In the genomic region with DNA sequence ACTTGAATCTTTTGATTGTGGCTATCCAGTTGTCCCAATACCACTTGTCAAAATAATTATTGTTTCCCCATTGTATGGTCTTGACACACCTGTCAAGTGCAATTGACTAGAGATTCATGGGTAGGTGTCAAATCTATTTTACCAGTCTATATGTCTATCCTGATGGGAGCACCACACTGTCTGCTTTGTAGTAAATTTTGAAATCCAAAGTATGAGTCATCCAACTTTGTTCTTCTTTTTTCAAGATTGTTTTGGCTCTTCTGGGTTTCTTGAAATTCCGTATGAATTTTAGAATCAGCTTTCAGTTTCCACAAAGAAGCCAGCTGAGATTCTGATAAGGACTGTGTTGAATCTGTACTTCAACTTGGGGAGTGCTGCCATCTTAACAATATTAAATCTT, we compare ENCODE assay signal across 12 cellular contexts.
DNase-seq lines count a peak whose midpoint lies in the region; ATAC-seq, FAIRE-seq and TF ChIP-seq lines count a peak whose summit lies in the region.
"Had no signal": no experiment of that assay in that cellular context is flagged by ENCODE, and none has a peak within 500 bp of the region (broad histone marks: within the 10 kb centered on the region; RNA-seq: fewer than 3 reads in every experiment).

No MANE protein-coding gene starts in this region.

- H2AFZ ChIP-seq in keratinocyte (ENCODE audit: control insufficient read depth, low read length) = no peak overlapping the region

- ATAC-seq in stimulated activated naive B cell treated with anti-CD40 and anti-IgM and Interleukin-4, amounts not matched to agents 10 μg/mL and 1 μg/mL and 100 μg/mL, for 72 hours (replicated peaks) = no peak
- no peak for ATAC-seq in HG03039 (IDR thresholded peaks at IDR 0.05; ENCODE audit: unreplicated experiment)
- ATAC-seq: activated T-cell treated with anti-CD3 and anti-CD28 coated beads, Interleukin-2, amount 50 U/mL, for 72 hours; Panc1 had no signal

- TF ChIP-seq CTCF in AG09319 (IDR thresholded peaks at IDR 0.05; ENCODE audit: low read depth, low read length) (no peak), astrocyte of the cerebellum (IDR thresholded peaks at IDR 0.05; ENCODE audit: low read depth, low read length, missing control alignments) (no peak), keratinocyte (optimal IDR thresholded peaks at IDR 0.05 in 1 of 3, IDR thresholded peaks at IDR 0.05 in 1 of 3, conservative IDR thresholded peaks at IDR 0.05 in 1 of 3; ENCODE audit: extremely low read depth in 1 of 3, insufficient read depth in 2 of 3, low read length in 3 of 3) (no peak)

- H3K27ac Mint-ChIP-seq in stimulated activated naive B cell treated with anti-CD40 and anti-IgM and Interleukin-4, amounts not matched to agents 10 μg/mL and 1 μg/mL and 100 μg/mL, for 72 hours = no peak overlapping the region
- H3K27ac Mint-ChIP-seq: activated T-cell treated with anti-CD3 and anti-CD28 coated beads, Interleukin-2, amount 50 U/mL, for 72 hours had no signal

- peaks cover 67% of the 10 kb centered on the region for H3K79me2 ChIP-seq in keratinocyte (ENCODE audit: control insufficient read depth, insufficient read depth, low read length)

- no peaks in the 10 kb centered on the region for H3K4me1 ChIP-seq in keratinocyte (ENCODE audit: control insufficient read depth, extremely low read depth, insufficient read depth, low read length)

- H3K36me3 Mint-ChIP-seq in stimulated activated naive B cell treated with anti-CD40 and anti-IgM and Interleukin-4, amounts not matched to agents 10 μg/mL and 1 μg/mL and 100 μg/mL, for 72 hours = peaks cover 11 to 12% of the 10 kb centered on the region in 2 donors

- peaks cover 2% of the 10 kb centered on the region for H3K9me1 ChIP-seq in keratinocyte (ENCODE audit: control insufficient read depth, extremely low read depth, insufficient read depth, low read length)

- H3K4me3 ChIP-seq in astrocyte of the cerebellum (ENCODE audit: low read depth, low read length) (no peak overlapping the region), keratinocyte (ENCODE audit: control insufficient read depth in 2 of 3, extremely low read depth in 1 of 3, insufficient read depth in 2 of 3, low read depth in 1 of 3, low read length in 3 of 3) (no peak overlapping the region)

- H4K20me1 ChIP-seq in keratinocyte (ENCODE audit: control insufficient read depth, extremely low read depth, insufficient read depth, low read length) = peaks cover under 1% of the 10 kb centered on the region

- no peak overlapping the region for H3K4me3 Mint-ChIP-seq in stimulated activated naive B cell treated with anti-CD40 and anti-IgM and Interleukin-4, amounts not matched to agents 10 μg/mL and 1 μg/mL and 100 μg/mL, for 72 hours
- H3K4me3 Mint-ChIP-seq: activated T-cell treated with anti-CD3 and anti-CD28 coated beads, Interleukin-2, amount 50 U/mL, for 72 hours had no signal

- dilution Hi-C loops in keratinocyte (cut with MboI; ENCODE audit: extremely low pct_ligation_motif_present, low sequenced_read_pairs) = no loop called here

- H3K4me2 ChIP-seq in keratinocyte (ENCODE audit: control insufficient read depth, extremely low read depth, insufficient read depth, low read depth, low read length) = no peak overlapping the region

- no peaks in the 10 kb centered on the region for H3K27me3 ChIP-seq in keratinocyte (ENCODE audit: control insufficient read depth, extremely low read depth, insufficient read depth, low read length)

- no peaks in the 10 kb centered on the region for H3K27me3 Mint-ChIP-seq in stimulated activated naive B cell treated with anti-CD40 and anti-IgM and Interleukin-4, amounts not matched to agents 10 μg/mL and 1 μg/mL and 100 μg/mL, for 72 hours

- H3K9me3 ChIP-seq in keratinocyte (ENCODE audit: control insufficient read depth, low read depth, low read length) = no peaks in the 10 kb centered on the region

- no peak overlapping the region for H3K9ac ChIP-seq in keratinocyte (ENCODE audit: control insufficient read depth, extremely low read depth, insufficient read depth, low read length)

- H3K27ac ChIP-seq in keratinocyte (ENCODE audit: control insufficient read depth, insufficient read depth, low read length) = no peak overlapping the region

- DNase-seq in AG09319 (ENCODE audit: extremely low read depth, low read depth) (peak; percentile 19), M059J (ENCODE audit: low read depth) (peak; percentile 68), astrocyte of the cerebellum (ENCODE audit: low read depth) (peak; percentile 28), keratinocyte (ENCODE audit: low read depth, low spot score) (no peak), NCI-H2227 (lab: John Stamatoyannopoulos, UW; ENCODE audit: unreplicated experiment) (no peak)
- DNase-seq in stimulated activated naive B cell treated with anti-CD40 and anti-IgM and Interleukin-4, amounts not matched to agents 10 μg/mL and 1 μg/mL and 100 μg/mL, for 72 hours = no peak
- DNase-seq in activated T-cell treated with anti-CD3 and anti-CD28 coated beads, Interleukin-2, amount 50 U/mL, for 48 hours = no peak
- DNase-seq: activated T-cell treated with anti-CD3 and anti-CD28 coated beads, Interleukin-2, amount 50 U/mL, for 72 hours; NCI-H1694 treated with DMSO at 0.1 percent for 48 hours; stimulated activated naive CD4-positive, alpha-beta T cell treated with Interleukin-2 at 50 U/mL for 16 hours had no signal

- H3K36me3 ChIP-seq in keratinocyte (ENCODE audit: control insufficient read depth in 2 of 2, extremely low read depth in 1 of 2, insufficient read depth in 2 of 2, low read length in 2 of 2) = peaks cover 0 to 2% of the 10 kb centered on the region in 2 experiments

- no peaks in the 10 kb centered on the region for H3K9me3 Mint-ChIP-seq in stimulated activated naive B cell treated with anti-CD40 and anti-IgM and Interleukin-4, amounts not matched to agents 10 μg/mL and 1 μg/mL and 100 μg/mL, for 72 hours
- H3K9me3 Mint-ChIP-seq: activated T-cell treated with anti-CD3 and anti-CD28 coated beads, Interleukin-2, amount 50 U/mL, for 72 hours had no signal

- peaks cover 6 to 18% of the 10 kb centered on the region in 2 donors for H3K4me1 Mint-ChIP-seq in stimulated activated naive B cell treated with anti-CD40 and anti-IgM and Interleukin-4, amounts not matched to agents 10 μg/mL and 1 μg/mL and 100 μg/mL, for 72 hours

- peak; percentile 51 for FAIRE-seq in keratinocyte (lab: Jason Lieb, UNC)

- in situ Hi-C loops in astrocyte of the cerebellum (cut with HindIII; ENCODE audit: low sequenced_read_pairs) = no loop called here

Comparison
In these comparisons a context has a peak if more than half of its experiments do, and no peak if none do; other contexts are left out.
1. DNase-seq: peak in AG09319 (single experiment), M059J (single experiment) and astrocyte of the cerebellum (single experiment); none in keratinocyte (single experiment), stimulated activated naive B cell treated with anti-CD40 and anti-IgM and Interleukin-4, amounts not matched to agents 10 μg/mL and 1 μg/mL and 100 μg/mL, for 72 hours (single experiment), NCI-H2227 (single experiment) and activated T-cell treated with anti-CD3 and anti-CD28 coated beads, Interleukin-2, amount 50 U/mL, for 48 hours (0 of 2).